ENCODE assay signal across 11 cellular contexts in genomic region chr1:184049836-184050468, GRCh38. TPM values are rescaled to one million over a fixed set of nuclear protein-coding genes. Genes with fewer than 3 reads are reported as not detected.
DNase-seq lines count a peak whose midpoint lies in the region; ATAC-seq and TF ChIP-seq lines count a peak whose summit lies in the region.
"Had no signal": no experiment of that assay in that cellular context is flagged by ENCODE, and none has a peak within 500 bp of the region (broad histone marks: within the 10 kb centered on the region; RNA-seq: fewer than 3 reads in every experiment).

No MANE protein-coding gene starts in this region.

- DNase-seq in cardiac muscle cell (ENCODE audit: low read depth in 1 of 2, low spot score in 1 of 2) (no peak), left cardiac atrium (no peak), glutamatergic neuron (no peak), type B pancreatic cell (ENCODE audit: extremely low spot score, unreplicated experiment) (no peak), GM10248 (ENCODE audit: extremely low spot score) (no peak)
- no peak for DNase-seq in stimulated activated naive B cell treated with anti-CD40 and anti-IgM and Interleukin-4, amounts not matched to agents 10 μg/mL and 1 μg/mL and 100 μg/mL, for 72 hours
- DNase-seq: AML-193, NCI-H446 treated with DMSO at 0.1 percent for 48 hours, Peyer's patch had no signal

- H3K36me3 Mint-ChIP-seq in glutamatergic neuron (ENCODE audit: unreplicated experiment): peaks cover 6% of the 10 kb centered on the region
- peaks cover 5% of the 10 kb centered on the region for H3K36me3 Mint-ChIP-seq in type B pancreatic cell
- peaks cover 0 to 12% of the 10 kb centered on the region in 2 donors for H3K36me3 Mint-ChIP-seq in stimulated activated naive B cell treated with anti-CD40 and anti-IgM and Interleukin-4, amounts not matched to agents 10 μg/mL and 1 μg/mL and 100 μg/mL, for 72 hours

- H3K9me3 Mint-ChIP-seq in glutamatergic neuron (ENCODE audit: unreplicated experiment) (peaks cover 3% of the 10 kb centered on the region), type B pancreatic cell (no peaks in the 10 kb centered on the region)
- H3K9me3 Mint-ChIP-seq in stimulated activated naive B cell treated with anti-CD40 and anti-IgM and Interleukin-4, amounts not matched to agents 10 μg/mL and 1 μg/mL and 100 μg/mL, for 72 hours: no peaks in the 10 kb centered on the region

- intact Hi-C loops in left cardiac atrium (cut with DNase I): no loop called here

- peak overlapping the region; percentile 14 for H3K4me3 Mint-ChIP-seq in glutamatergic neuron (ENCODE audit: unreplicated experiment)
- peak overlapping the region; percentile 64 for H3K4me3 Mint-ChIP-seq in type B pancreatic cell
- H3K4me3 Mint-ChIP-seq in stimulated activated naive B cell treated with anti-CD40 and anti-IgM and Interleukin-4, amounts not matched to agents 10 μg/mL and 1 μg/mL and 100 μg/mL, for 72 hours: no peak overlapping the region

- H3K4me3 ChIP-seq in cardiac muscle cell (no peak overlapping the region), SU-DHL-6 (ENCODE audit: insufficient read depth, low read length, poor library complexity, severe bottlenecking) (no peak overlapping the region)

- TF ChIP-seq CTCF in cardiac muscle cell (IDR thresholded peaks at IDR 0.05; ENCODE audit: low read depth, low read length): no peak
- no peak for TF ChIP-seq CTCF in SU-DHL-6 (IDR thresholded peaks at IDR 0.05; ENCODE audit: insufficient read depth, low read length, poor library complexity, severe bottlenecking)
- TF ChIP-seq CTCF in glutamatergic neuron (IDR thresholded peaks at IDR 0.05; ENCODE audit: partially characterized antibody, unreplicated experiment): no peak
- TF ChIP-seq CTCF in type B pancreatic cell (conservative IDR thresholded peaks at IDR 0.05): no peak
- TF ChIP-seq CTCF in GM10248 (IDR thresholded peaks at IDR 0.05; ENCODE audit: control extremely low read depth, extremely low read depth, low read depth, missing control alignments): no peak

- H4K20me1 ChIP-seq in SU-DHL-6 (ENCODE audit: low read depth, low read length): no peaks in the 10 kb centered on the region

- H2AFZ ChIP-seq in SU-DHL-6 (ENCODE audit: low read depth, low read length, severe bottlenecking): peak overlapping the region; percentile 91

- H3K9ac ChIP-seq in SU-DHL-6 (ENCODE audit: low read length): no peak overlapping the region

- peaks cover 26% of the 10 kb centered on the region for H3K4me1 ChIP-seq in cardiac muscle cell (ENCODE audit: low read depth)

- H3K4me1 Mint-ChIP-seq in glutamatergic neuron (ENCODE audit: low read depth, unreplicated experiment) (no peaks in the 10 kb centered on the region), type B pancreatic cell (ENCODE audit: unreplicated experiment) (peaks cover 16% of the 10 kb centered on the region)
- peaks cover 13 to 27% of the 10 kb centered on the region in 2 donors for H3K4me1 Mint-ChIP-seq in stimulated activated naive B cell treated with anti-CD40 and anti-IgM and Interleukin-4, amounts not matched to agents 10 μg/mL and 1 μg/mL and 100 μg/mL, for 72 hours

- CTCF ChIA-PET in GM10248 (lab: Yijun Ruan, JAX): interaction anchor here (1.1 kb wide), 1 partner anchor 10 kb away, joined by 4 read pairs; no protein-coding TSS in a partner anchor

- H3K36me3 ChIP-seq in cardiac muscle cell (peaks cover 4% of the 10 kb centered on the region), SU-DHL-6 (ENCODE audit: low read length) (no peaks in the 10 kb centered on the region)

- H3K27ac ChIP-seq in cardiac muscle cell (peak overlapping the region; percentile 99), SU-DHL-6 (ENCODE audit: low read depth, low read length) (no peak overlapping the region)

- H3K27ac Mint-ChIP-seq in glutamatergic neuron (ENCODE audit: unreplicated experiment): no peak overlapping the region
- peak overlapping the region; percentile 97 for H3K27ac Mint-ChIP-seq in type B pancreatic cell
- H3K27ac Mint-ChIP-seq in stimulated activated naive B cell treated with anti-CD40 and anti-IgM and Interleukin-4, amounts not matched to agents 10 μg/mL and 1 μg/mL and 100 μg/mL, for 72 hours: no peak overlapping the region

- POLR2A ChIA-PET in GM10248 (lab: Yijun Ruan, JAX): no interaction called here

- H3K27me3 Mint-ChIP-seq in glutamatergic neuron (ENCODE audit: unreplicated experiment): peaks cover 2% of the 10 kb centered on the region
- peaks cover 9% of the 10 kb centered on the region for H3K27me3 Mint-ChIP-seq in type B pancreatic cell
- peaks cover 39 to 43% of the 10 kb centered on the region in 2 donors for H3K27me3 Mint-ChIP-seq in stimulated activated naive B cell treated with anti-CD40 and anti-IgM and Interleukin-4, amounts not matched to agents 10 μg/mL and 1 μg/mL and 100 μg/mL, for 72 hours

- H3K4me2 ChIP-seq in SU-DHL-6 (ENCODE audit: low read depth, low read length, poor library complexity, severe bottlenecking): no peak overlapping the region

- no peaks in the 10 kb centered on the region for H3K9me2 ChIP-seq in SU-DHL-6 (replicated peaks; ENCODE audit: insufficient read depth, low read length)

- H3K9me3 ChIP-seq in cardiac muscle cell (ENCODE audit: low read depth): no peaks in the 10 kb centered on the region
- H3K9me3 ChIP-seq in SU-DHL-6 (ENCODE audit: insufficient read depth, low read length): no peaks in the 10 kb centered on the region
- H3K9me3 ChIP-seq: Peyer's patch had no signal

- H3K79me2 ChIP-seq in SU-DHL-6 (ENCODE audit: insufficient read depth, low read length): peaks cover 9% of the 10 kb centered on the region; the same call in 1 of the 2 replicates

- H3F3A ChIP-seq in SU-DHL-6 (ENCODE audit: insufficient read depth): no peaks in the 10 kb centered on the region

- ATAC-seq in left cardiac atrium (no peak), GM18519 (IDR thresholded peaks at IDR 0.05; ENCODE audit: low FRiP score, unreplicated experiment) (no peak)
- ATAC-seq in stimulated activated naive B cell treated with anti-CD40 and anti-IgM and Interleukin-4, amounts not matched to agents 10 μg/mL and 1 μg/mL and 100 μg/mL, for 72 hours (replicated peaks): no peak

- H3K27me3 ChIP-seq in cardiac muscle cell (no peaks in the 10 kb centered on the region), SU-DHL-6 (ENCODE audit: low read length) (no peaks in the 10 kb centered on the region)
- H3K27me3 ChIP-seq: Peyer's patch had no signal

RNA-seq across cellular contexts. Expression of gene TSEN15, which starts 1.6 kb away (rescaled TPM):
- total RNA-seq in cardiac muscle cell (52.4 and 54.2 TPM in 2 replicates), left cardiac atrium (10 to 100 TPM; 20.2 to 23.6 TPM), glutamatergic neuron (ENCODE audit: unreplicated experiment) (23.6 TPM), type B pancreatic cell (ENCODE audit: low replicate concordance) (21.1 and 24.5 TPM in 2 replicates)
- 64.4 and 68.9 TPM in 2 replicates for polyA plus RNA-seq in cardiac muscle cell

RNA-seq across cellular contexts. Expression of gene COLGALT2, which starts 12.4 kb away (rescaled TPM):
- total RNA-seq in cardiac muscle cell (12.9 and 31.5 TPM in 2 replicates), left cardiac atrium (1 to 10 TPM; 3.8 to 4.9 TPM), glutamatergic neuron (ENCODE audit: unreplicated experiment) (3.8 TPM), type B pancreatic cell (ENCODE audit: low replicate concordance) (1.4 and 4.8 TPM in 2 replicates)
- 14.1 and 22.3 TPM in 2 replicates for polyA plus RNA-seq in cardiac muscle cell

Comparison
In these comparisons a context has a peak if more than half of its experiments do, and no peak if none do; other contexts are left out.
1. H3K4me3 Mint-ChIP-seq: peak in glutamatergic neuron (single experiment) and type B pancreatic cell (single experiment); none in stimulated activated naive B cell treated with anti-CD40 and anti-IgM and Interleukin-4, amounts not matched to agents 10 μg/mL and 1 μg/mL and 100 μg/mL, for 72 hours (0 of 2).